Comparison of ENCODE assay signal across 1 cellular context in genomic region chr13:114314074-114314912, GRCh38.
TF ChIP-seq lines count a peak whose summit lies in the region.

TSS of gene CHAMP1 (plus strand) at chr13:114314503. CDS start at chr13:114323843, 9,340 bp downstream.

TF ChIP-seq in K562, 482 proteins besides CTCF, POLR2A, EP300 and RAD21 (continued from another document and continues in another):
- TF ChIP-seq ZNF655 (CRISPR knock-in tag; IDR thresholded peaks at IDR 0.05): no peak
- TF ChIP-seq ETV5 (CRISPR knock-in tag; IDR thresholded peaks at IDR 0.05; ENCODE audit: low read depth): peak; percentile 95
- TF ChIP-seq JUN (IDR thresholded peaks at IDR 0.05; ENCODE audit: borderline replicate concordance, low read depth, low read length): 0 out of 2 replicates have a peak, but pooled peaks have one; percentile 13
- TF ChIP-seq JUN (CRISPR knock-in tag; IDR thresholded peaks at IDR 0.05; ENCODE audit: borderline replicate concordance): peak; percentile 64; the same call in 1 of the 2 replicates
- TF ChIP-seq NCOA6 (IDR thresholded peaks at IDR 0.05): no peak
- peak; percentile 89 for TF ChIP-seq L3MBTL2 (IDR thresholded peaks at IDR 0.05)
- no peak for TF ChIP-seq MIER1 (IDR thresholded peaks at IDR 0.05; ENCODE audit: low read depth)
- TF ChIP-seq ELF1 (tag; IDR thresholded peaks at IDR 0.05): peak; percentile 53
- TF ChIP-seq DEAF1 (CRISPR knock-in tag; IDR thresholded peaks at IDR 0.05): no peak
- TF ChIP-seq HDAC1 (IDR thresholded peaks at IDR 0.05): 0 out of 4 replicates have a peak, but pooled peaks of 1 of the 2 experiments have one; percentile 48
- no peak for TF ChIP-seq ARID1B (IDR thresholded peaks at IDR 0.05)
- peak; percentile 86; the same call in 1 of the 2 replicates for TF ChIP-seq SMAD4 (CRISPR knock-in tag; conservative IDR thresholded peaks at IDR 0.05)
- peak; percentile 85 for TF ChIP-seq E2F1 (CRISPR knock-in tag; IDR thresholded peaks at IDR 0.05)
- no peak for TF ChIP-seq HOMEZ (CRISPR knock-in tag; IDR thresholded peaks at IDR 0.05)
- no peak for TF ChIP-seq ZNF507 (tag; conservative IDR thresholded peaks at IDR 0.05)
- TF ChIP-seq E2F6 (IDR thresholded peaks at IDR 0.05; ENCODE audit: borderline replicate concordance in 1 of 2, extremely low read depth in 1 of 2, insufficient read depth in 1 of 2, insufficient read length in 1 of 2, low read depth in 1 of 2, low read length in 1 of 2, poor library complexity in 1 of 2, severe bottlenecking in 1 of 2): peak; percentile 88 to 97
- no peak for TF ChIP-seq TEAD4 (IDR thresholded peaks at IDR 0.05; ENCODE audit: low read length)
- no peak for TF ChIP-seq TEAD4 (CRISPR knock-in tag; IDR thresholded peaks at IDR 0.05; ENCODE audit: borderline replicate concordance)
- TF ChIP-seq HDAC8 (tag; IDR thresholded peaks at IDR 0.05): no peak; the same call in 1 of the 2 replicates
- no peak for TF ChIP-seq ZNF175 (CRISPR knock-in tag; IDR thresholded peaks at IDR 0.05; ENCODE audit: low read depth)
- TF ChIP-seq GABPB2 (CRISPR knock-in tag; conservative IDR thresholded peaks at IDR 0.05): no peak
- peak; percentile 56; the same call in 1 of the 2 replicates for TF ChIP-seq ZBTB9 (CRISPR knock-in tag; IDR thresholded peaks at IDR 0.05)
- TF ChIP-seq TRIM24 (IDR thresholded peaks at IDR 0.05): no peak
- peak; percentile 35 for TF ChIP-seq U2AF1 (optimal IDR thresholded peaks at IDR 0.05; ENCODE audit: low read depth, low read length)
- no peak for TF ChIP-seq ZNF778 (CRISPR knock-in tag; IDR thresholded peaks at IDR 0.05)
- no peak for TF ChIP-seq PHF21A (IDR thresholded peaks at IDR 0.05; ENCODE audit: borderline replicate concordance, low read depth)
- 0 out of 2 replicates have a peak, but pooled peaks have one; percentile 48 for TF ChIP-seq HCFC1 (IDR thresholded peaks at IDR 0.05; ENCODE audit: low read depth, low read length)
- TF ChIP-seq ZNF764 (CRISPR knock-in tag; IDR thresholded peaks at IDR 0.05; ENCODE audit: low read depth): no peak
- peak; percentile 83 to 85 for TF ChIP-seq NRF1 (conservative IDR thresholded peaks at IDR 0.05 in 1 of 2, IDR thresholded peaks at IDR 0.05 in 1 of 2)
- no peak for TF ChIP-seq RHOXF2B (CRISPR knock-in tag; conservative IDR thresholded peaks at IDR 0.05)
- no peak for TF ChIP-seq FOS (IDR thresholded peaks at IDR 0.05; ENCODE audit: extremely low read depth, insufficient read length)
- no peak for TF ChIP-seq FOXM1 (IDR thresholded peaks at IDR 0.05; ENCODE audit: low read depth)
- TF ChIP-seq FOXM1 (CRISPR knock-in tag; IDR thresholded peaks at IDR 0.05; ENCODE audit: low read depth): peak; percentile 48; the same call in 1 of the 2 replicates
- no peak for TF ChIP-seq NR2C2 (CRISPR knock-in tag; IDR thresholded peaks at IDR 0.05)
- TF ChIP-seq NR2C2 (tag; IDR thresholded peaks at IDR 0.05): peak; percentile 48; the same call in 1 of the 2 replicates
- TF ChIP-seq KLF10 (CRISPR knock-in tag; IDR thresholded peaks at IDR 0.05): no peak
- TF ChIP-seq ZNF277 (CRISPR knock-in tag; IDR thresholded peaks at IDR 0.05; ENCODE audit: borderline replicate concordance): no peak
- TF ChIP-seq PCBP2 (IDR thresholded peaks at IDR 0.05; ENCODE audit: low read depth, low read length, poor library complexity, severe bottlenecking): no peak
- peak; percentile 80 for TF ChIP-seq HMGN3 (IDR thresholded peaks at IDR 0.05; ENCODE audit: borderline replicate concordance, extremely low read depth, insufficient read length, low read depth, low read length)
- TF ChIP-seq ZBTB11 (CRISPR knock-in tag; IDR thresholded peaks at IDR 0.05): peak in 2 of 3 experiments; percentile 79 to 96; a peak in 5 of 6 replicates
- no peak for TF ChIP-seq ZNF316 (IDR thresholded peaks at IDR 0.05)
- TF ChIP-seq NR2C1 (IDR thresholded peaks at IDR 0.05): no peak
- no peak for TF ChIP-seq NR2C1 (tag; IDR thresholded peaks at IDR 0.05)
- TF ChIP-seq POLR2G (IDR thresholded peaks at IDR 0.05; ENCODE audit: low read depth, low read length): peak; percentile 99
- TF ChIP-seq BRF1 (IDR thresholded peaks at IDR 0.05; ENCODE audit: borderline replicate concordance, extremely low read depth, insufficient read length): no peak
- TF ChIP-seq HSF4 (CRISPR knock-in tag; IDR thresholded peaks at IDR 0.05; ENCODE audit: borderline replicate concordance): no peak
- no peak for TF ChIP-seq POLR3G (IDR thresholded peaks at IDR 0.05; ENCODE audit: extremely low read depth, insufficient read length, insufficient replicate concordance)
- TF ChIP-seq ZFPM2 (CRISPR knock-in tag; IDR thresholded peaks at IDR 0.05): no peak
